In genomic region chr5:171367424-171368370, GRCh38 we compare ENCODE assay signal across 13 cellular contexts. TPM values are rescaled to one million over a fixed set of nuclear protein-coding genes. Genes with fewer than 3 reads are reported as not detected.
DNase-seq lines count a peak whose midpoint lies in the region; ATAC-seq and TF ChIP-seq lines count a peak whose summit lies in the region.
"Had no signal": no experiment of that assay in that cellular context is flagged by ENCODE, and none has a peak within 500 bp of the region (broad histone marks: within the 10 kb centered on the region; RNA-seq: fewer than 3 reads in every experiment).

No MANE protein-coding gene starts in this region.

- peaks cover 37% of the 10 kb centered on the region for H3K4me1 ChIP-seq in BLaER1

- no peaks in the 10 kb centered on the region for H3K27me3 ChIP-seq in BLaER1

- peak overlapping the region; percentile 18 for H3K4me2 ChIP-seq in BLaER1

- H3K4me3 ChIP-seq in BLaER1 (no peak overlapping the region), fibroblast of villous mesenchyme (ENCODE audit: low read depth, low read length) (no peak overlapping the region)
- H3K4me3 ChIP-seq: dorsolateral prefrontal cortex had no signal

- ATAC-seq in HG03139 (IDR thresholded peaks at IDR 0.05; ENCODE audit: unreplicated experiment) (no peak), HG03095 (IDR thresholded peaks at IDR 0.05; ENCODE audit: unreplicated experiment) (no peak)
- ATAC-seq: activated T-helper 17 cell treated with anti-CD3 and anti-CD28 coated beads, Interleukin-2, amount 50 U/mL, for 72 hours; naive thymus-derived CD4-positive, alpha-beta T cell had no signal

- H3K9ac ChIP-seq in BLaER1, result no peak overlapping the region

- no peaks in the 10 kb centered on the region for H4K20me1 ChIP-seq in BLaER1

- DNase-seq in H4 (ENCODE audit: low spot score) (peak; percentile 91), NOMO-1 (lab: John Stamatoyannopoulos, UW; ENCODE audit: unreplicated experiment in 2 of 2) (peak; percentile 6 to 52), fibroblast of villous mesenchyme (ENCODE audit: low read depth) (peak; percentile 47)
- no peak for DNase-seq in stimulated activated CD4-positive, alpha-beta T cell treated with anti-CD3 and anti-CD28 coated beads, Interleukin-15, amount 100 ng/mL, for 24 hours
- DNase-seq in activated CD4-positive, alpha-beta T cell treated with anti-CD3 and anti-CD28 coated beads for 1 hour, result no peak
- DNase-seq: dorsolateral prefrontal cortex; naive thymus-derived CD4-positive, alpha-beta T cell; WERI-Rb-1 had no signal

- H3K36me3 ChIP-seq in BLaER1, result no peaks in the 10 kb centered on the region
- H3K36me3 ChIP-seq: WERI-Rb-1 had no signal

- no peak for TF ChIP-seq CTCF in fibroblast of villous mesenchyme (IDR thresholded peaks at IDR 0.05; ENCODE audit: insufficient read depth, low read depth, low read length)

- H3K27ac ChIP-seq in BLaER1, result no peak overlapping the region
- H3K27ac ChIP-seq: dorsolateral prefrontal cortex, WERI-Rb-1 had no signal

- H3K9me3 ChIP-seq in BLaER1, result no peaks in the 10 kb centered on the region

RNA-seq across cellular contexts. Expression of gene NPM1, which starts 20.0 kb away (rescaled TPM):
- 2,050 and 2,786 TPM in 2 replicates for total RNA-seq in H4 (2014; rRNA removed; shearing (Covaris generic))
- 926 and 1,000 TPM in 2 replicates for total RNA-seq in fibroblast of villous mesenchyme

RNA-seq across cellular contexts. Expression of gene FGF18, which starts 51.8 kb away (rescaled TPM):
- not detected in 2 replicates for total RNA-seq in H4 (2014; rRNA removed; shearing (Covaris generic))
- total RNA-seq in fibroblast of villous mesenchyme, result under 0.01 TPM in 1 of 2 replicates, not detected in the other

RNA-seq across cellular contexts. Expression of gene TLX3, which starts 58.6 kb away (rescaled TPM):
- not detected in 2 replicates for total RNA-seq in H4 (2014; rRNA removed; shearing (Covaris generic))
- not detected in 2 replicates for total RNA-seq in fibroblast of villous mesenchyme
- total RNA-seq: activated T-helper 17 cell treated with anti-CD3 and anti-CD28 coated beads, Interleukin-2, amount 50 U/mL, for 72 hours; dorsolateral prefrontal cortex; naive thymus-derived CD4-positive, alpha-beta T cell; subcutaneous adipose tissue had no signal

Comparison
In these comparisons a context has a peak if more than half of its experiments do, and no peak if none do; other contexts are left out.
1. DNase-seq: peak in H4 (single experiment), NOMO-1 (2 of 2) and fibroblast of villous mesenchyme (single experiment); none in stimulated activated CD4-positive, alpha-beta T cell treated with anti-CD3 and anti-CD28 coated beads, Interleukin-15, amount 100 ng/mL, for 24 hours (single experiment) and activated CD4-positive, alpha-beta T cell treated with anti-CD3 and anti-CD28 coated beads for 1 hour (single experiment).